7 cellular contexts compared by ENCODE assay signal in the genomic region with DNA sequence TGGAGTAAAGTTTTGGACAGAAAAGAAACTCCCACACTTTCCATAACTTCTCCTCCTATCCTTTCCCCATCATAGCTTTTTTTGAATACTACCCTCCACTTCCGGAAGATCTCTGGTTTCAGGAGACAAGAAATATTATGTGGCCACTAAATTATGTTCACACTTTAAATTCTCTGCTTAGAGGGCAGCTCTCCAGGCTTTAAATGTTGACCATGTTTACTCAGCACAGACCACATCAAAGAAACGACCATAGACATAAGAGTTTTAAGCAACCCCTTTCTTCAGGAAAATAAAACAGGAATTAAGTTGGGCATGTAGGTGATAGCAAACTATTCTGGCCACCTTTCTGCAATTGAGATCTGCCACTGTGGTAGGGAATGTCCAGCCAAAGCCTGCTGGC.
"Had no signal": no experiment of that assay in that cellular context is flagged by ENCODE, and none has a peak within 500 bp of the region (broad histone marks: within the 10 kb centered on the region; RNA-seq: fewer than 3 reads in every experiment).

No MANE protein-coding gene starts in this region.

- ATAC-seq: HepG2 had no signal

- DNase-seq: IMR-90, KBM-7, KG1 had no signal

- H3K27ac ChIP-seq: HL-60, KMS-11 had no signal

- FAIRE-seq: HepG2, HTR-8/SVneo had no signal

- H3K9ac ChIP-seq: KMS-11 had no signal

- H3K4me2 ChIP-seq: KMS-11 had no signal
